Comparison of ENCODE assay signal across 8 cellular contexts in genomic region chr9:112332272-112332671, GRCh38. TPM values are rescaled to one million over a fixed set of nuclear protein-coding genes. Genes with fewer than 3 reads are reported as not detected.
DNase-seq lines count a peak whose midpoint lies in the region; ATAC-seq, FAIRE-seq and TF ChIP-seq lines count a peak whose summit lies in the region.

No MANE protein-coding gene starts in this region.

- H3K4me1 Mint-ChIP-seq in astrocyte (ENCODE audit: low read depth, unreplicated experiment): peaks cover 3% of the 10 kb centered on the region

- H3K9ac ChIP-seq in astrocyte (ENCODE audit: low read length): peak overlapping the region; percentile 85

- WGBS in aorta, 2 donors: 19% methylated on average over 4 of the region's 4 CpGs

- H3K27me3 ChIP-seq in right atrium auricular region (no peaks in the 10 kb centered on the region), astrocyte (ENCODE audit: insufficient read depth, low read length) (no peaks in the 10 kb centered on the region), aorta (ENCODE audit: control insufficient read depth in 1 of 2, insufficient read depth in 2 of 2, low read length in 1 of 2) (no peaks in the 10 kb centered on the region)

- no peaks in the 10 kb centered on the region for H3K9me3 Mint-ChIP-seq in astrocyte (ENCODE audit: unreplicated experiment)

- FAIRE-seq in astrocyte (lab: Jason Lieb, UNC): no peak

- no peaks in the 10 kb centered on the region for H3K9me3 ChIP-seq in right atrium auricular region
- no peaks in the 10 kb centered on the region for H3K9me3 ChIP-seq in astrocyte (ENCODE audit: insufficient read depth, low read depth, low read length)
- H3K9me3 ChIP-seq in aorta (ENCODE audit: control insufficient read depth, low read length): no peaks in the 10 kb centered on the region

- H3K4me1 ChIP-seq in right atrium auricular region (no peaks in the 10 kb centered on the region), astrocyte (ENCODE audit: insufficient read depth, low read length) (no peaks in the 10 kb centered on the region), aorta (ENCODE audit: control insufficient read depth in 1 of 2, insufficient read depth in 2 of 2, low read length in 2 of 2) (no peaks in the 10 kb centered on the region)

- peaks cover 45% of the 10 kb centered on the region for H4K20me1 ChIP-seq in astrocyte (ENCODE audit: insufficient read depth, low read length)

- peak overlapping the region; percentile 80 for H3K4me2 ChIP-seq in astrocyte (ENCODE audit: low read length)

- peaks cover 56% of the 10 kb centered on the region for H3K79me2 ChIP-seq in astrocyte (ENCODE audit: insufficient read depth, low read length)

- no peak for TF ChIP-seq CTCF in right atrium auricular region (IDR thresholded peaks at IDR 0.05)
- TF ChIP-seq CTCF in astrocyte (IDR thresholded peaks at IDR 0.05; ENCODE audit: insufficient read depth, low read depth, low read length): no peak

- ATAC-seq in Right ventricle myocardium inferior (no peak), aorta (ENCODE audit: low FRiP score) (no peak)

- no peaks in the 10 kb centered on the region for H3K36me3 Mint-ChIP-seq in astrocyte (ENCODE audit: low read depth, unreplicated experiment)

- intact Hi-C loops in Right ventricle myocardium inferior (cut with DNase I): loop anchor here (2.0 to 5.0 kb wide), 3 partner anchors 47 to 435 kb away; partner anchors contain the start of gene UGCG
- intact Hi-C loops in aorta (cut with DNase I): loop anchor here (5.0 to 10.0 kb wide), 3 partner anchors 157 to 435 kb away; partner anchors contain the start of genes SUSD1 (in 1 of the 2) and UGCG (in 1 of the 2)

- H3K4me3 Mint-ChIP-seq in astrocyte (ENCODE audit: unreplicated experiment): peak overlapping the region; percentile 95

- H3K36me3 ChIP-seq in right atrium auricular region (no peaks in the 10 kb centered on the region), astrocyte (ENCODE audit: insufficient read depth, low read length) (no peaks in the 10 kb centered on the region), aorta (ENCODE audit: control insufficient read depth in 1 of 2, insufficient read depth in 2 of 2, low read length in 1 of 2) (no peaks in the 10 kb centered on the region)

- H3K27me3 Mint-ChIP-seq in astrocyte (ENCODE audit: low read depth, unreplicated experiment): no peaks in the 10 kb centered on the region

- H3K4me3 ChIP-seq in right atrium auricular region: peak overlapping the region; percentile 82 to 100
- peak overlapping the region; percentile 73 for H3K4me3 ChIP-seq in astrocyte (ENCODE audit: insufficient read depth, low read depth, low read length)
- H3K4me3 ChIP-seq in aorta (ENCODE audit: low read length in 2 of 2): peak overlapping the region; percentile 89 to 93

- no peak for DNase-seq in right atrium auricular region (ENCODE audit: low spot score)
- DNase-seq in Right ventricle myocardium inferior (ENCODE audit: missing footprints): no peak
- no peak for DNase-seq in astrocyte (ENCODE audit: low read depth)
- peak; percentile 38 for DNase-seq in medulla oblongata (ENCODE audit: extremely low spot score)
- no peak for DNase-seq in aorta
- DNase-seq in SHP77 (lab: John Stamatoyannopoulos, UW): no peak
- DNase-seq in substantia nigra (lab: John Stamatoyannopoulos, UW): no peak
- DNase-seq in NCI-H1436 treated with DMSO at 0.1 percent for 48 hours (lab: John Stamatoyannopoulos, UW): no peak

- peak overlapping the region; percentile 94 for H3K27ac Mint-ChIP-seq in astrocyte (ENCODE audit: unreplicated experiment)

- no peak overlapping the region for H2AFZ ChIP-seq in astrocyte (ENCODE audit: low read depth, low read length)

- peak overlapping the region; percentile 97 to 100 for H3K27ac ChIP-seq in right atrium auricular region
- peak overlapping the region; percentile 82 for H3K27ac ChIP-seq in astrocyte (ENCODE audit: low read depth, low read length)
- no peak overlapping the region for H3K27ac ChIP-seq in aorta (ENCODE audit: low read depth in 1 of 2, low read length in 2 of 2)
- H3K27ac ChIP-seq in substantia nigra (ENCODE audit: low read depth, low read length, poor library complexity, severe bottlenecking): no peak overlapping the region

RNA-seq across cellular contexts. Expression of gene PTBP3, which starts 1.1 kb away (rescaled TPM):
- 10 to 100 TPM; 11.6 to 18.2 TPM for total RNA-seq in right atrium auricular region
- 21.0 TPM for total RNA-seq in Right ventricle myocardium inferior
- total RNA-seq in astrocyte: 94.2 and 108 TPM in 2 replicates
- total RNA-seq in aorta: 10 to 100 TPM; 39.6 to 74.1 TPM
- polyA plus RNA-seq in aorta: 10 to 100 TPM in 1 of 2 donors, 1 to 10 TPM in 1; 5.2 to 12.9 TPM

RNA-seq across cellular contexts. Expression of gene HSDL2, which starts 47.6 kb away (rescaled TPM):
- total RNA-seq in right atrium auricular region (100 to 1,000 TPM in 1 of 2 donors, 10 to 100 TPM in 1; 93.0 to 127 TPM), Right ventricle myocardium inferior (270 TPM), astrocyte (19.7 and 21.1 TPM in 2 replicates), aorta (10 to 100 TPM; 30.4 to 42.0 TPM)
- 10 to 100 TPM; 27.6 to 37.6 TPM for polyA plus RNA-seq in aorta

Comparison
In these comparisons a context has a peak if more than half of its experiments do, and no peak if none do; other contexts are left out.
1. H3K27ac ChIP-seq: peak in right atrium auricular region (2 of 2) and astrocyte (single experiment); none in aorta (0 of 2) and substantia nigra (single experiment).
2. Peak in every context shown above with its lines, with median percentiles within 50 percentile points of each other: H3K4me3 ChIP-seq.